Comparison of ENCODE assay signal across 8 cellular contexts in genomic region chr20:4171538-4172116, GRCh38. TPM values are rescaled to one million over a fixed set of nuclear protein-coding genes. Genes with fewer than 3 reads are reported as not detected.
A peak's percentile ranks its signal among the peaks of the same experiment; 100 is the strongest.
DNase-seq lines count a peak whose midpoint lies in the region; ATAC-seq lines count a peak whose summit lies in the region.

No MANE protein-coding gene starts in this region.

- H3K9ac ChIP-seq in mucosa of rectum (ENCODE audit: low read depth in 1 of 2, low read length in 2 of 2), result peak overlapping the region in 1 of 2 donors; percentile 44

- no peaks in the 10 kb centered on the region for H3K9me3 ChIP-seq in mucosa of rectum (ENCODE audit: control insufficient read depth in 2 of 2, low read length in 2 of 2)

- H3K4me3 ChIP-seq in ACC112 (ENCODE audit: low read depth, low read length) (peak overlapping the region; percentile 76), mucosa of rectum (ENCODE audit: low read length in 2 of 2) (peak overlapping the region; percentile 64 to 71)
- peak overlapping the region; percentile 59 for H3K4me3 ChIP-seq in Jurkat, Clone E6-1 (ENCODE audit: low read length)

- H3K36me3 ChIP-seq in ACC112 (ENCODE audit: insufficient read depth, low read length) (peaks cover 6% of the 10 kb centered on the region; the same call in 1 of the 2 replicates), mucosa of rectum (ENCODE audit: control insufficient read depth in 2 of 2, insufficient read depth in 2 of 2, low read length in 2 of 2) (no peaks in the 10 kb centered on the region)

- ATAC-seq in GM21528 (IDR thresholded peaks at IDR 0.05; ENCODE audit: low FRiP score, unreplicated experiment), result no peak
- ATAC-seq in HG03469 (IDR thresholded peaks at IDR 0.05; ENCODE audit: unreplicated experiment), result no peak

- H3K79me2 ChIP-seq in ACC112 (ENCODE audit: control insufficient read depth, insufficient read depth, low read length, unreplicated experiment), result peaks cover 38% of the 10 kb centered on the region

- peaks cover 20% of the 10 kb centered on the region for H3K4me1 ChIP-seq in ACC112 (ENCODE audit: control insufficient read depth, insufficient read depth, low read length, unreplicated experiment)
- peaks cover 8 to 10% of the 10 kb centered on the region in 2 donors for H3K4me1 ChIP-seq in mucosa of rectum (ENCODE audit: control insufficient read depth in 2 of 2, insufficient read depth in 2 of 2, low read length in 2 of 2)

- no peak for DNase-seq in Jurkat, Clone E6-1 (ENCODE audit: low read depth, low spot score)
- DNase-seq in cerebellum (ENCODE audit: low spot score) (peak; percentile 35), NCI-H146 treated with DMSO at 0.1 percent for 48 hours (lab: John Stamatoyannopoulos, UW; ENCODE audit: unreplicated experiment) (no peak), NCI-H128 (lab: John Stamatoyannopoulos, UW; ENCODE audit: unreplicated experiment) (no peak)

- H3K27me3 ChIP-seq in ACC112 (ENCODE audit: insufficient read depth, low read length) (no peaks in the 10 kb centered on the region), mucosa of rectum (ENCODE audit: control insufficient read depth in 2 of 2, insufficient read depth in 2 of 2, low read length in 2 of 2) (no peaks in the 10 kb centered on the region)

- H2AFZ ChIP-seq in ACC112 (ENCODE audit: low read length, unreplicated experiment), result no peak overlapping the region

- H3K27ac ChIP-seq in ACC112 (ENCODE audit: low read depth, low read length) (peak overlapping the region; percentile 34; the same call in 1 of the 2 replicates), mucosa of rectum (ENCODE audit: low read depth in 2 of 2, low read length in 2 of 2) (peak overlapping the region in 1 of 2 donors; percentile 0)

RNA-seq across cellular contexts. Expression of gene SMOX, which starts 23.0 kb away (rescaled TPM):
- 17.0 TPM for polyA plus RNA-seq in Jurkat, Clone E6-1 (2012; ENCODE audit: insufficient read depth, insufficient read length)
- total RNA-seq in cerebellum, result 8.1 TPM
